11 cellular contexts compared by ENCODE assay signal in genomic region chr16:11674001-11674817, GRCh38. TPM values are rescaled to one million over a fixed set of nuclear protein-coding genes. Genes with fewer than 3 reads are reported as not detected.
DNase-seq lines count a peak whose midpoint lies in the region; ATAC-seq and TF ChIP-seq lines count a peak whose summit lies in the region.
"Had no signal": no experiment of that assay in that cellular context is flagged by ENCODE, and none has a peak within 500 bp of the region (broad histone marks: within the 10 kb centered on the region; RNA-seq: fewer than 3 reads in every experiment).

No MANE protein-coding gene starts in this region.

- H3K27ac Mint-ChIP-seq in activated B cell treated with CpG ODN at 0.5 μM for 24 hours, result peak overlapping the region; percentile 82
- no peak overlapping the region for H3K27ac Mint-ChIP-seq in memory B cell

- peaks cover 50% of the 10 kb centered on the region for H3K36me3 Mint-ChIP-seq in activated B cell treated with CpG ODN at 0.5 μM for 24 hours (ENCODE audit: low read depth)
- peaks cover 17% of the 10 kb centered on the region for H3K36me3 Mint-ChIP-seq in memory B cell

- H3K4me1 ChIP-seq in cardiac muscle cell (ENCODE audit: low read depth) (peaks cover 13% of the 10 kb centered on the region), upper lobe of right lung (peaks cover 55% of the 10 kb centered on the region)

- POLR2A ChIA-PET in activated B cell treated with CpG ODN at 0.5 μM for 24 hours (lab: Charles Lee), result interaction anchor here (0.7 kb wide), 2 partner anchors 14 to 733 kb away, joined by 4 to 5 read pairs; no protein-coding TSS in a partner anchor

- H3K36me3 ChIP-seq in cardiac muscle cell, result peaks cover 10% of the 10 kb centered on the region
- peaks cover 35% of the 10 kb centered on the region for H3K36me3 ChIP-seq in upper lobe of right lung
- peaks cover 40% of the 10 kb centered on the region for H3K36me3 ChIP-seq in MG63

- peaks cover 97% of the 10 kb centered on the region for H3K4me1 Mint-ChIP-seq in activated B cell treated with CpG ODN at 0.5 μM for 24 hours
- peaks cover 74% of the 10 kb centered on the region for H3K4me1 Mint-ChIP-seq in memory B cell

- CTCF ChIA-PET in activated B cell treated with CpG ODN at 0.5 μM for 24 hours (lab: Charles Lee), result no interaction called here

- H3K9me3 ChIP-seq in cardiac muscle cell (ENCODE audit: low read depth) (no peaks in the 10 kb centered on the region), upper lobe of right lung (no peaks in the 10 kb centered on the region), MG63 (no peaks in the 10 kb centered on the region)

- H3K4me3 Mint-ChIP-seq in activated B cell treated with CpG ODN at 0.5 μM for 24 hours (no peak overlapping the region), memory B cell (peak overlapping the region; percentile 58)

- ATAC-seq in activated B cell treated with CpG ODN at 0.5 μM for 24 hours (ENCODE audit: low read depth) (no peak), memory B cell (ENCODE audit: low read depth) (no peak), upper lobe of right lung (no peak)

- H3K9me3 Mint-ChIP-seq in activated B cell treated with CpG ODN at 0.5 μM for 24 hours, result no peaks in the 10 kb centered on the region
- H3K9me3 Mint-ChIP-seq in memory B cell, result no peaks in the 10 kb centered on the region

- intact Hi-C loops in cardiac septum (cut with DNase I), result no loop called here
- intact Hi-C loops in activated B cell treated with CpG ODN at 0.5 μM for 24 hours (cut with micrococcal nuclease), result loop anchor here (10.0 kb wide), 1 partner anchor 799 kb away; the partner anchor contains the start of gene CIITA
- intact Hi-C loops in upper lobe of right lung (cut with DNase I), result no loop called here

- H3K27me3 ChIP-seq in cardiac muscle cell, result no peaks in the 10 kb centered on the region
- H3K27me3 ChIP-seq in upper lobe of right lung, result no peaks in the 10 kb centered on the region
- H3K27me3 ChIP-seq in MG63, result no peaks in the 10 kb centered on the region

- no peak for TF ChIP-seq CTCF in cardiac muscle cell (IDR thresholded peaks at IDR 0.05; ENCODE audit: low read depth, low read length)
- no peak for TF ChIP-seq CTCF in activated B cell treated with CpG ODN at 0.5 μM for 24 hours (IDR thresholded peaks at IDR 0.05)
- TF ChIP-seq CTCF in upper lobe of right lung (IDR thresholded peaks at IDR 0.05), result no peak

- no peak for DNase-seq in cardiac muscle cell (ENCODE audit: low read depth in 1 of 2, low spot score in 1 of 2)
- no peak for DNase-seq in cardiac septum (ENCODE audit: low spot score)
- DNase-seq in activated B cell treated with CpG ODN at 0.5 μM for 24 hours, result no peak
- DNase-seq in memory B cell (ENCODE audit: low spot score in 2 of 2), result no peak
- no peak for DNase-seq in upper lobe of right lung
- no peak for DNase-seq in ecto neural progenitor cell (ENCODE audit: low spot score)
- no peak for DNase-seq in activated effector memory CD4-positive, alpha-beta T cell treated with anti-CD3 and anti-CD28 coated beads, Interleukin-2, amount 50 U/mL, for 16 hours
- DNase-seq in MG63, result no peak
- DNase-seq: activated CD4-positive, alpha-beta T cell treated with anti-CD3 and anti-CD28 coated beads for 48 hours; SHP77 treated with DMSO at 0.1 percent for 48 hours had no signal

- H3K4me3 ChIP-seq in cardiac muscle cell (no peak overlapping the region), upper lobe of right lung (no peak overlapping the region), MG63 (no peak overlapping the region)

- no peaks in the 10 kb centered on the region for H3K27me3 Mint-ChIP-seq in activated B cell treated with CpG ODN at 0.5 μM for 24 hours
- H3K27me3 Mint-ChIP-seq in memory B cell, result no peaks in the 10 kb centered on the region

- H3K27ac ChIP-seq in cardiac muscle cell (peak overlapping the region; percentile 19), upper lobe of right lung (peak overlapping the region; percentile 36)
- H3K27ac ChIP-seq: C4-2B had no signal

RNA-seq across cellular contexts. Expression of gene SNN, which starts 6.0 kb away (rescaled TPM):
- 28.3 and 34.9 TPM in 2 replicates for total RNA-seq in cardiac muscle cell
- 35.3 and 41.8 TPM in 2 replicates for polyA plus RNA-seq in cardiac muscle cell
- 31.2 TPM for total RNA-seq in cardiac septum
- 31.9 and 32.1 TPM in 2 replicates for total RNA-seq in activated B cell treated with CpG ODN at 0.5 μM for 24 hours
- 31.1 TPM for total RNA-seq in upper lobe of right lung
- total RNA-seq in MG63 (2014; rRNA removed; shearing (Covaris generic); ENCODE audit: low replicate concordance), result 11.8 and 18.8 TPM in 2 replicates
